In the genomic region with DNA sequence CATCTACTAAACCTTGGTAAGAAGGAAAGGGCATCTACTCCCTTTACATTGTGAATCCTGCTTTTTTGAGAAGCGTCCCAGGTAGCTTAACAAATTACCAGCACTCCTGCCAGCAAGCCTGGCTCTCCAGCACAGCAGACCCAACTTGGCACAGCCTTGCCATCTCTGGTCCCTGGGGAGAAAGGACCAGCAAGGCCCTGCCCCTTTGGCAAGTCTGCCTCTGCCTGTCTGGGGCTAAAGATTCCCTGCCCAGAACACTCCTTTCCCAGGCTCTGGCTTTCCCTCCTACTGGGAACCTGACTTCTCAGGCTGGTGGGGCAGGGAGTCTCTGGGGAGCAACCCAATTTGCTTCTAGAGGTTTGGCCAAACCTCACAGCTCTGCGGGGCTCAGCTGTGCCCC, we compare ENCODE assay signal across 1 cellular context.
TF ChIP-seq lines count a peak whose summit lies in the region.

No MANE protein-coding gene starts in this region.

TF ChIP-seq in IMR-90, 13 proteins besides CTCF, POLR2A, EP300 and RAD21 (continued from another document):
- TF ChIP-seq USF2 (IDR thresholded peaks at IDR 0.05; ENCODE audit: low read depth, low read length): no peak
- TF ChIP-seq MAZ (IDR thresholded peaks at IDR 0.05; ENCODE audit: borderline replicate concordance, low read depth, low read length): no peak
- TF ChIP-seq FOS (IDR thresholded peaks at IDR 0.05; ENCODE audit: low read depth, low read length): no peak
- no peak for TF ChIP-seq MXI1 (IDR thresholded peaks at IDR 0.05; ENCODE audit: borderline replicate concordance, low read depth, low read length)
- TF ChIP-seq SMC3 (IDR thresholded peaks at IDR 0.05; ENCODE audit: low read depth, low read length): no peak
- no peak for TF ChIP-seq NFE2L2 (IDR thresholded peaks at IDR 0.05; ENCODE audit: low read depth, low read length)
- TF ChIP-seq CEBPB (IDR thresholded peaks at IDR 0.05; ENCODE audit: low read depth, low read length): no peak
- TF ChIP-seq CHD1 (IDR thresholded peaks at IDR 0.05; ENCODE audit: low read depth, low read length): no peak
- TF ChIP-seq BHLHE40 (IDR thresholded peaks at IDR 0.05; ENCODE audit: low read depth, low read length): no peak
- TF ChIP-seq, protein P1, sequence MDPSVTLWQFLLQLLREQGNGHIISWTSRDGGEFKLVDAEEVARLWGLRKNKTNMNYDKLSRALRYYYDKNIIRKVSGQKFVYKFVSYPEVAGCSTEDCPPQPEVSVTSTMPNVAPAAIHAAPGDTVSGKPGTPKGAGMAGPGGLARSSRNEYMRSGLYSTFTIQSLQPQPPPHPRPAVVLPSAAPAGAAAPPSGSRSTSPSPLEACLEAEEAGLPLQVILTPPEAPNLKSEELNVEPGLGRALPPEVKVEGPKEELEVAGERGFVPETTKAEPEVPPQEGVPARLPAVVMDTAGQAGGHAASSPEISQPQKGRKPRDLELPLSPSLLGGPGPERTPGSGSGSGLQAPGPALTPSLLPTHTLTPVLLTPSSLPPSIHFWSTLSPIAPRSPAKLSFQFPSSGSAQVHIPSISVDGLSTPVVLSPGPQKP (IDR thresholded peaks at IDR 0.05; ENCODE audit: borderline replicate concordance, low read depth, low read length): no peak
- TF ChIP-seq RFX5 (IDR thresholded peaks at IDR 0.05; ENCODE audit: low read depth, low read length): no peak
- TF ChIP-seq MAFK (IDR thresholded peaks at IDR 0.05; ENCODE audit: low read depth, low read length): no peak
